1 cellular context compared by ENCODE assay signal in the genomic region with DNA sequence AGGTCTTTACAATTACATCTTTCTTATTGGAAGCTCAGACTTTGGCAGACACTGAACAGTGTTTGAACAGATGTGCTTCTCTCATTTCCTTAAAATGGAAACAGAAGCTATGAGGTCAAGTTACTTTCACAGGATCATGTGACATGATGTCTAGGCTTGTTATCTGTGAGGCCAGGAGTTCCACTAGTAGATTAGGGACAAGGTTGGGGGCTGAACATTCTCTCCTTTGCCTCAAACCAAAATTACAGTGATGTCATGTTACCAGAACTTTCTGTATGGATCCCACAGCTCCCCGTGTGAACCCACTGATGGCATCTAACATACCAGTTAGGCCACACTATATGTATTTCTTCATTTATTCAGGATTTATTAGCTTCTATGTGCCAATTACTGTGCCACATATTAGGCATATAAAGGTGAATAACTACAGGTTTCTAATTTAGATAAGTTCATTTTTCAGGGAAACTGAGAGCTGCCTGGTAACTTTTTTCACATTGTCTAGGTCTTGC.
TF ChIP-seq lines count a peak whose summit lies in the region.

No MANE protein-coding gene starts in this region.

TF ChIP-seq in HepG2, 621 proteins besides CTCF, POLR2A, EP300 and RAD21 (continued from another document):
- TF ChIP-seq, protein P1, sequence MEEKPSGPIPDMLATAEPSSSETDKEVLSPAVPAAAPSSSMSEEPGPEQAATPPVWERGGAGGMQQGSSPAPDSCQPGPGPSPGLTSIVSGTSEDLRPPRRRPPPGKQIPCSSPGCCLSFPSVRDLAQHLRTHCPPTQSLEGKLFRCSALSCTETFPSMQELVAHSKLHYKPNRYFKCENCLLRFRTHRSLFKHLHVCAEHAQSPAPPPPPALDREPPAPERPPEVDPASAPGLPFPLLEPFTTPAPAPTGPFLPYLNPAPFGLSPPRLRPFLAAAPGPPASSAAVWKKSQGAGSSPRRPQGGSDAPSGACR (CRISPR knock-in tag; IDR thresholded peaks at IDR 0.05): no peak
- TF ChIP-seq PHF8 (CRISPR knock-in tag; IDR thresholded peaks at IDR 0.05) (no peak), HMG20B (CRISPR knock-in tag; conservative IDR thresholded peaks at IDR 0.05) (no peak), JDP2 (CRISPR knock-in tag; IDR thresholded peaks at IDR 0.05; ENCODE audit: borderline replicate concordance) (no peak), ZNF180 (CRISPR knock-in tag; IDR thresholded peaks at IDR 0.05; ENCODE audit: borderline replicate concordance, low read depth) (no peak), ZNF224 (CRISPR knock-in tag; IDR thresholded peaks at IDR 0.05) (no peak)
- TF ChIP-seq, protein P2, sequence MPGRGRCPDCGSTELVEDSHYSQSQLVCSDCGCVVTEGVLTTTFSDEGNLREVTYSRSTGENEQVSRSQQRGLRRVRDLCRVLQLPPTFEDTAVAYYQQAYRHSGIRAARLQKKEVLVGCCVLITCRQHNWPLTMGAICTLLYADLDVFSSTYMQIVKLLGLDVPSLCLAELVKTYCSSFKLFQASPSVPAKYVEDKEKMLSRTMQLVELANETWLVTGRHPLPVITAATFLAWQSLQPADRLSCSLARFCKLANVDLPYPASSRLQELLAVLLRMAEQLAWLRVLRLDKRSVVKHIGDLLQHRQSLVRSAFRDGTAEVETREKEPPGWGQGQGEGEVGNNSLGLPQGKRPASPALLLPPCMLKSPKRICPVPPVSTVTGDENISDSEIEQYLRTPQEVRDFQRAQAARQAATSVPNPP (CRISPR knock-in tag; IDR thresholded peaks at IDR 0.05): no peak
